40 cellular contexts compared by ENCODE assay signal in the genomic region with DNA sequence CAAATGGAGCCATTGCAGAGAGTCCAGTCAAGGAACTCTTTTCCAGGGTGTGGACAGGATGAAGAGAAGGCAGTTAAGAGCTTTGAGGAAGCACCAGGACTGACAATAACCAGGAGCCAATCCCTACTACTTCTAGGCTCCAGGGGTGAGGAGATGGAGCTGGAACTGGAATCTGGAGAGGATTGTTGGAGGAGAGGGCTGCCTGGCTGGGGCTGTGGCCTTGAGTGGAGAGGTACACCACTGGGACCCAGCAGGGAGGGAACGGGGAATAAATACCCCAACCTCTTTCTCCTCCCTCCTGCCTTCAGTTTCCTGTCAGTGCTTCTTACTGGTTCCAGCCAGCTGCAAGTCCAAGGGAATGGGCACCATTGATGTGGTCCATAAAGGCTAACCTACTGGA. TPM values are rescaled to one million over a fixed set of nuclear protein-coding genes. Genes with fewer than 3 reads are reported as not detected.
"Had no signal": no experiment of that assay in that cellular context is flagged by ENCODE, and none has a peak within 500 bp of the region (broad histone marks: within the 10 kb centered on the region; RNA-seq: fewer than 3 reads in every experiment).

No MANE protein-coding gene starts in this region.

- H3K27me3 Mint-ChIP-seq: activated CD4-positive, alpha-beta memory T cell treated with anti-CD3 and anti-CD28 coated beads for 36 hours; activated CD4-positive, alpha-beta T cell treated with anti-CD3 and anti-CD28 coated beads for 36 hours; activated CD4-positive, alpha-beta T cell treated with anti-CD3 and anti-CD28 coated beads, Interleukin-2, amount 10 ng/mL, durations not matched to agents 24 days and 14 days; activated CD8-positive, alpha-beta memory T cell treated with anti-CD3 and anti-CD28 coated beads, Interleukin-2, amount 10 ng/mL, durations not matched to agents 7 days and 5 days; activated naive CD4-positive, alpha-beta T cell treated with anti-CD3 and anti-CD28 coated beads, Interleukin-2, amount 50 U/mL, for 24 hours; activated naive CD8-positive, alpha-beta T cell treated with anti-CD3 and anti-CD28 coated beads for 36 hours; activated naive CD8-positive, alpha-beta T cell treated with anti-CD3 and anti-CD28 coated beads, Interleukin-2, amount 50 U/mL, for 24 hours had no signal

- H3K27me3 ChIP-seq: adrenal gland, body of pancreas, colonic mucosa, esophagus squamous epithelium, gastroesophageal sphincter had no signal

- H3K36me3 Mint-ChIP-seq: activated CD4-positive, alpha-beta memory T cell treated with anti-CD3 and anti-CD28 coated beads for 36 hours; activated CD8-positive, alpha-beta memory T cell treated with anti-CD3 and anti-CD28 coated beads, Interleukin-2, amount 10 ng/mL, durations not matched to agents 7 days and 5 days had no signal

- H3K4me1 Mint-ChIP-seq: activated CD4-positive, alpha-beta T cell treated with anti-CD3 and anti-CD28 coated beads for 36 hours; activated CD4-positive, alpha-beta T cell treated with anti-CD3 and anti-CD28 coated beads, Interleukin-2, amount 10 ng/mL, durations not matched to agents 24 days and 14 days; activated CD8-positive, alpha-beta memory T cell treated with anti-CD3 and anti-CD28 coated beads, Interleukin-2, amount 10 ng/mL, durations not matched to agents 7 days and 5 days; activated naive CD4-positive, alpha-beta T cell treated with anti-CD3 and anti-CD28 coated beads, Interleukin-2, amount 50 U/mL, for 24 hours; activated naive CD8-positive, alpha-beta T cell treated with anti-CD3 and anti-CD28 coated beads for 36 hours; activated naive CD8-positive, alpha-beta T cell treated with anti-CD3 and anti-CD28 coated beads, Interleukin-2, amount 50 U/mL, for 24 hours; T-helper 17 cell had no signal

- DNase-seq: activated CD4-positive, alpha-beta memory T cell treated with anti-CD3 and anti-CD28 coated beads for 36 hours; activated CD4-positive, alpha-beta T cell treated with anti-CD3 and anti-CD28 coated beads for 36 hours; activated CD4-positive, alpha-beta T cell treated with anti-CD3 and anti-CD28 coated beads, Interleukin-2, amount 10 ng/mL, durations not matched to agents 24 days and 14 days; activated CD4-positive, CD25-positive, alpha-beta regulatory T cell; activated CD4-positive, CD25-positive, alpha-beta regulatory T cell treated with anti-CD3 and anti-CD28 coated beads, Interleukin-2, amount 50 U/mL, for 72 hours; activated CD8-positive, alpha-beta memory T cell treated with anti-CD3 and anti-CD28 coated beads, Interleukin-2, amount 10 ng/mL, durations not matched to agents 7 days and 5 days; activated CD8-positive, alpha-beta memory T cell treated with anti-CD3 and anti-CD28 coated beads, Interleukin-2, amount 50 U/mL, for 4 hours; activated CD8-positive, alpha-beta T cell treated with anti-CD3 and anti-CD28 coated beads, Interleukin-2, amount 10 ng/mL, durations not matched to agents 7 days and 5 days; activated effector memory CD4-positive, alpha-beta T cell treated with anti-CD3 and anti-CD28 coated beads, Interleukin-2, amount 50 U/mL, for 16 hours; activated naive CD4-positive, alpha-beta T cell treated with anti-CD3 and anti-CD28 coated beads for 36 hours; activated naive CD8-positive, alpha-beta T cell treated with anti-CD3 and anti-CD28 coated beads for 36 hours; activated naive CD8-positive, alpha-beta T cell treated with anti-CD3 and anti-CD28 coated beads, Interleukin-2, amount 50 U/mL, for 24 hours; activated T-cell treated with anti-CD3 and anti-CD28 coated beads, Interleukin-2, amount 50 U/mL, for 1 hour; activated T-cell treated with anti-CD3 and anti-CD28 coated beads, Interleukin-2, amount 50 U/mL, for 48 hours; adrenal gland; amygdala; aorta; body of pancreas; caudate nucleus; colonic mucosa; effector CD8-positive, alpha-beta T cell; esophagus squamous epithelium; foreskin melanocyte; head of caudate nucleus; T-helper 1 cell; T-helper 17 cell; T1000; WERI-Rb-1 had no signal

- H3K27ac Mint-ChIP-seq: activated CD4-positive, alpha-beta memory T cell treated with anti-CD3 and anti-CD28 coated beads for 36 hours; activated CD4-positive, alpha-beta T cell treated with anti-CD3 and anti-CD28 coated beads for 36 hours; activated CD4-positive, alpha-beta T cell treated with anti-CD3 and anti-CD28 coated beads, Interleukin-2, amount 10 ng/mL, durations not matched to agents 24 days and 14 days; activated CD8-positive, alpha-beta memory T cell treated with anti-CD3 and anti-CD28 coated beads, Interleukin-2, amount 10 ng/mL, durations not matched to agents 7 days and 5 days; activated CD8-positive, alpha-beta T cell treated with anti-CD3 and anti-CD28 coated beads, Interleukin-2, amount 10 ng/mL, durations not matched to agents 7 days and 5 days; activated naive CD4-positive, alpha-beta T cell treated with anti-CD3 and anti-CD28 coated beads for 36 hours; activated naive CD4-positive, alpha-beta T cell treated with anti-CD3 and anti-CD28 coated beads, Interleukin-2, amount 50 U/mL, for 24 hours; activated naive CD8-positive, alpha-beta T cell treated with anti-CD3 and anti-CD28 coated beads for 36 hours; activated naive CD8-positive, alpha-beta T cell treated with anti-CD3 and anti-CD28 coated beads, Interleukin-2, amount 50 U/mL, for 24 hours; activated T-helper 1 cell treated with anti-CD3 and anti-CD28 coated beads, Interleukin-12 subunit alpha, Interleukin-12 subunit beta, Interleukin-2, Interleukin-4 antibody, amounts not matched to agents 30 ng/mL and 10 ng/mL and 1 ng/mL, durations not matched to agents 14 hours and 24 hours and 36 hours; activated T-helper 2 cell treated with anti-CD3 and anti-CD28 coated beads, Interferon-gamma antibody, Interleukin-2, Interleukin-4, amounts not matched to agents 10 μg/mL and 5 μg/mL and 100 μg/mL, durations not matched to agents 14 hours and 24 hours and 36 hours; T-helper 17 cell; T-helper 2 cell treated with Interferon-gamma antibody and Interleukin-4, amounts not matched to agents 5 μg/mL and 100 μg/mL, for 36 hours had no signal

- H3K27ac ChIP-seq: adrenal gland, body of pancreas, colonic mucosa, epithelial cell of prostate, esophagus squamous epithelium, gastroesophageal sphincter, WERI-Rb-1 had no signal

- H3K9me3 Mint-ChIP-seq: activated CD4-positive, alpha-beta T cell treated with anti-CD3 and anti-CD28 coated beads, Interleukin-2, amount 10 ng/mL, durations not matched to agents 24 days and 14 days; activated naive CD4-positive, alpha-beta T cell treated with anti-CD3 and anti-CD28 coated beads, Interleukin-2, amount 50 U/mL, for 24 hours; activated naive CD8-positive, alpha-beta T cell treated with anti-CD3 and anti-CD28 coated beads for 36 hours; activated naive CD8-positive, alpha-beta T cell treated with anti-CD3 and anti-CD28 coated beads, Interleukin-2, amount 50 U/mL, for 24 hours; activated T-helper 1 cell treated with anti-CD3 and anti-CD28 coated beads, Interleukin-12 subunit alpha, Interleukin-12 subunit beta, Interleukin-2, Interleukin-4 antibody, amounts not matched to agents 30 ng/mL and 10 ng/mL and 1 ng/mL, durations not matched to agents 14 hours and 24 hours and 36 hours; activated T-helper 2 cell treated with anti-CD3 and anti-CD28 coated beads, Interferon-gamma antibody, Interleukin-2, Interleukin-4, amounts not matched to agents 10 μg/mL and 5 μg/mL and 100 μg/mL, durations not matched to agents 14 hours and 24 hours and 36 hours; T-helper 2 cell treated with Interferon-gamma antibody and Interleukin-4, amounts not matched to agents 5 μg/mL and 100 μg/mL, for 36 hours had no signal

- ATAC-seq: activated CD4-positive, alpha-beta T cell treated with anti-CD3 and anti-CD28 coated beads for 36 hours; activated CD8-positive, alpha-beta memory T cell treated with anti-CD3 and anti-CD28 coated beads, Interleukin-2, amount 10 ng/mL, durations not matched to agents 7 days and 5 days; activated CD8-positive, alpha-beta T cell treated with anti-CD3 and anti-CD28 coated beads, Interleukin-2, amount 10 ng/mL, durations not matched to agents 7 days and 5 days; activated naive CD8-positive, alpha-beta T cell treated with anti-CD3 and anti-CD28 coated beads, Interleukin-2, amount 50 U/mL, for 24 hours; body of pancreas; gastroesophageal sphincter; T-helper 17 cell had no signal

- H3K9me3 ChIP-seq: adrenal gland, body of pancreas, colonic mucosa, esophagus squamous epithelium had no signal

- H3K4me3 ChIP-seq: adrenal gland, body of pancreas, colonic mucosa, esophagus squamous epithelium, gastroesophageal sphincter had no signal

- H3K36me3 ChIP-seq: adrenal gland, colonic mucosa, WERI-Rb-1 had no signal

- H3K4me3 Mint-ChIP-seq: activated CD4-positive, alpha-beta memory T cell treated with anti-CD3 and anti-CD28 coated beads for 36 hours; activated CD4-positive, alpha-beta T cell treated with anti-CD3 and anti-CD28 coated beads for 36 hours; activated CD4-positive, alpha-beta T cell treated with anti-CD3 and anti-CD28 coated beads, Interleukin-2, amount 10 ng/mL, durations not matched to agents 24 days and 14 days; activated CD8-positive, alpha-beta memory T cell treated with anti-CD3 and anti-CD28 coated beads, Interleukin-2, amount 10 ng/mL, durations not matched to agents 7 days and 5 days; activated CD8-positive, alpha-beta T cell treated with anti-CD3 and anti-CD28 coated beads, Interleukin-2, amount 10 ng/mL, durations not matched to agents 7 days and 5 days; activated naive CD4-positive, alpha-beta T cell treated with anti-CD3 and anti-CD28 coated beads for 36 hours; activated naive CD4-positive, alpha-beta T cell treated with anti-CD3 and anti-CD28 coated beads, Interleukin-2, amount 50 U/mL, for 24 hours; activated naive CD8-positive, alpha-beta T cell treated with anti-CD3 and anti-CD28 coated beads for 36 hours; activated naive CD8-positive, alpha-beta T cell treated with anti-CD3 and anti-CD28 coated beads, Interleukin-2, amount 50 U/mL, for 24 hours; activated T-helper 1 cell treated with anti-CD3 and anti-CD28 coated beads, Interleukin-12 subunit alpha, Interleukin-12 subunit beta, Interleukin-2, Interleukin-4 antibody, amounts not matched to agents 30 ng/mL and 10 ng/mL and 1 ng/mL, durations not matched to agents 14 hours and 24 hours and 36 hours; T-helper 17 cell; T-helper 2 cell treated with Interferon-gamma antibody and Interleukin-4, amounts not matched to agents 5 μg/mL and 100 μg/mL, for 36 hours had no signal

RNA-seq across cellular contexts. Expression of gene TMEM238L, which starts 41.9 kb away (rescaled TPM):
- total RNA-seq: activated CD4-positive, alpha-beta memory T cell treated with anti-CD3 and anti-CD28 coated beads for 36 hours; activated CD4-positive, alpha-beta T cell treated with anti-CD3 and anti-CD28 coated beads for 36 hours; activated CD4-positive, alpha-beta T cell treated with anti-CD3 and anti-CD28 coated beads, Interleukin-2, amount 10 ng/mL, durations not matched to agents 24 days and 14 days; activated CD8-positive, alpha-beta memory T cell treated with anti-CD3 and anti-CD28 coated beads for 36 hours; activated CD8-positive, alpha-beta memory T cell treated with anti-CD3 and anti-CD28 coated beads, Interleukin-2, amount 10 ng/mL, durations not matched to agents 7 days and 5 days; activated CD8-positive, alpha-beta T cell treated with anti-CD3 and anti-CD28 coated beads, Interleukin-2, amount 10 ng/mL, durations not matched to agents 7 days and 5 days; activated naive CD4-positive, alpha-beta T cell treated with anti-CD3 and anti-CD28 coated beads for 36 hours; activated naive CD8-positive, alpha-beta T cell treated with anti-CD3 and anti-CD28 coated beads for 36 hours; activated T-helper 1 cell treated with anti-CD3 and anti-CD28 coated beads, Interleukin-12 subunit alpha, Interleukin-12 subunit beta, Interleukin-2, Interleukin-4 antibody, amounts not matched to agents 30 ng/mL and 10 ng/mL and 1 ng/mL, durations not matched to agents 14 hours and 24 hours and 36 hours; activated T-helper 2 cell treated with anti-CD3 and anti-CD28 coated beads, Interferon-gamma antibody, Interleukin-2, Interleukin-4, amounts not matched to agents 10 μg/mL and 5 μg/mL and 100 μg/mL, durations not matched to agents 14 hours and 24 hours and 36 hours; aorta; body of pancreas; dermis microvascular lymphatic vessel endothelial cell; endothelial cell of umbilical vein; fibroblast of lung; fibroblast of villous mesenchyme; gastroesophageal sphincter; glomerular endothelial cell; T-helper 17 cell had no signal
- polyA plus RNA-seq: endothelial cell of umbilical vein, fibroblast of lung had no signal
